In the genomic region with DNA sequence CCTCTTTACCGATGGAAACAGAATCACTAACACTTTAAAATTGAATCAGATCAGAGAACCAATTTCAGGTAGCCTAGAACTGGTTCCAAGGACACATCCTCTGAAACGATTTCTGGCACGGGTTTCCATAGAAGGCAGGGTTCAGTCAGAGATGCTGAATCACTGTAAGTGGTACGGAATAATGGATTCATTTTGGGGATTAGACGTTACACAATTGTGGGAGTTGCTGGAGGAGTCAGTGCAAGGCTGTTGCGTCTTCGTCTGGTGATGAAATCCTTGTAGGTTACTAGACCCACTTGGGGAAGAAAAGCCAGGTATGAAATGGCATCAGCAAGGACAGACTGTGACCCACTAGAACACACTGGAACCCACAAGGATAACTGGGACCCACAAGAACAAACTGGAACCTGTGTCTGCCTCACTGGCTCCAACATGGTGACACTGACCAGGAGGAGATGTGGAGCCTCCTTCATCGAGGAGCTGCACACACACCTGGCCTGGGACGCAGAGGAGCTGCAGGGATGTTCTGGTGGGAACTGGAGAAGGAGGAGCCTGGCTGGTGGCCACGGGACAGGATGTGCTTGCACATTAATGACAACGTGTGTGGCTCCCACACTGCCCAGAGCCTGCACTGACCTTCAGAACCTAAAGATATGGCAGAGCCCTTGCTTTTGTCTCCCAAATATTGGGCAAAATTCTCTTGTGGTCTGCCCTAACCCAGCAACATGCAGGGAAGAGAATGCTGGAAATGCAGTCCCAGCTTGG, we compare ENCODE assay signal across 23 cellular contexts.
"Had no signal": no experiment of that assay in that cellular context is flagged by ENCODE, and none has a peak within 500 bp of the region (broad histone marks: within the 10 kb centered on the region; RNA-seq: fewer than 3 reads in every experiment).

No MANE protein-coding gene starts in this region.

- ATAC-seq: activated CD4-positive, alpha-beta T cell treated with anti-CD3 and anti-CD28 coated beads for 36 hours; activated T-helper 17 cell treated with anti-CD3 and anti-CD28 coated beads, Interleukin-2, amount 50 U/mL, for 72 hours; body of pancreas; gastroesophageal sphincter; natural killer cell; WTC11 had no signal

- FAIRE-seq: TTC549 had no signal

- H3K9me3 ChIP-seq: body of pancreas, colonic mucosa, gastroesophageal sphincter, ovary had no signal

- H3K9me3 Mint-ChIP-seq: activated CD4-positive, alpha-beta memory T cell treated with anti-CD3 and anti-CD28 coated beads for 36 hours; activated naive CD8-positive, alpha-beta T cell treated with anti-CD3 and anti-CD28 coated beads, Interleukin-2, amount 10 ng/mL, durations not matched to agents 7 days and 5 days; activated T-helper 17 cell treated with anti-CD3 and anti-CD28 coated beads, Interleukin-2, amount 50 U/mL, for 72 hours; endodermal cell; natural killer cell; stimulated activated naive CD8-positive, alpha-beta T cell treated with anti-CD3 and anti-CD28 coated beads, Interleukin-15, Interleukin-2, amounts not matched to agents 100 ng/mL and 50 ng/mL, for 24 hours; type B pancreatic cell; WTC11 had no signal

- H3K27me3 Mint-ChIP-seq: type B pancreatic cell had no signal

- H3K27me3 ChIP-seq: body of pancreas, colonic mucosa, gastroesophageal sphincter, ovary had no signal

- H3K4me3 Mint-ChIP-seq: activated CD4-positive, alpha-beta memory T cell treated with anti-CD3 and anti-CD28 coated beads for 36 hours; activated CD4-positive, alpha-beta T cell treated with anti-CD3 and anti-CD28 coated beads for 36 hours; activated naive CD8-positive, alpha-beta T cell treated with anti-CD3 and anti-CD28 coated beads, Interleukin-2, amount 10 ng/mL, durations not matched to agents 7 days and 5 days; activated T-helper 17 cell treated with anti-CD3 and anti-CD28 coated beads, Interleukin-2, amount 50 U/mL, for 72 hours; endodermal cell; natural killer cell; stimulated activated naive CD8-positive, alpha-beta T cell treated with anti-CD3 and anti-CD28 coated beads, Interleukin-15, Interleukin-2, amounts not matched to agents 100 ng/mL and 50 ng/mL, for 24 hours; type B pancreatic cell; WTC11 had no signal

- H3K36me3 Mint-ChIP-seq: activated CD4-positive, alpha-beta memory T cell treated with anti-CD3 and anti-CD28 coated beads for 36 hours; activated naive CD8-positive, alpha-beta T cell treated with anti-CD3 and anti-CD28 coated beads, Interleukin-2, amount 10 ng/mL, durations not matched to agents 7 days and 5 days; natural killer cell; type B pancreatic cell; WTC11 had no signal

- H3K4me1 ChIP-seq: body of pancreas, colonic mucosa had no signal

- H3K36me3 ChIP-seq: colonic mucosa, gastroesophageal sphincter, ovary had no signal

- DNase-seq: activated CD4-positive, alpha-beta memory T cell treated with anti-CD3 and anti-CD28 coated beads for 36 hours; activated CD4-positive, alpha-beta T cell treated with anti-CD3 and anti-CD28 coated beads for 36 hours; activated naive CD4-positive, alpha-beta T cell; activated naive CD8-positive, alpha-beta T cell treated with anti-CD3 and anti-CD28 coated beads, Interleukin-2, amount 10 ng/mL, durations not matched to agents 7 days and 5 days; activated T-cell treated with anti-CD3 and anti-CD28 coated beads for 4 hours; body of pancreas; central memory CD4-positive, alpha-beta T cell; colonic mucosa; endodermal cell; left colon; natural killer cell; ovary; stimulated activated CD4-positive, alpha-beta T cell treated with anti-CD3 and anti-CD28 coated beads, Interleukin-12 subunit alpha, Interleukin-12 subunit beta, amount 100 ng/mL, for 4 hours; stimulated activated CD4-positive, alpha-beta T cell treated with anti-CD3 and anti-CD28 coated beads, Interleukin-2, amount 100 ng/mL, for 24 hours; SW 1271; T-helper 2 cell had no signal

- H3K4me3 ChIP-seq: body of pancreas, colonic mucosa, lung, ovary had no signal

- H3K4me1 Mint-ChIP-seq: activated CD4-positive, alpha-beta T cell treated with anti-CD3 and anti-CD28 coated beads for 36 hours; activated naive CD8-positive, alpha-beta T cell treated with anti-CD3 and anti-CD28 coated beads, Interleukin-2, amount 10 ng/mL, durations not matched to agents 7 days and 5 days; activated T-helper 17 cell treated with anti-CD3 and anti-CD28 coated beads, Interleukin-2, amount 50 U/mL, for 72 hours; endodermal cell; natural killer cell had no signal

- H3K27ac Mint-ChIP-seq: activated CD4-positive, alpha-beta memory T cell treated with anti-CD3 and anti-CD28 coated beads for 36 hours; activated CD4-positive, alpha-beta T cell treated with anti-CD3 and anti-CD28 coated beads for 36 hours; activated naive CD8-positive, alpha-beta T cell treated with anti-CD3 and anti-CD28 coated beads, Interleukin-2, amount 10 ng/mL, durations not matched to agents 7 days and 5 days; activated T-helper 17 cell treated with anti-CD3 and anti-CD28 coated beads, Interleukin-2, amount 50 U/mL, for 72 hours; endodermal cell; natural killer cell; stimulated activated naive CD8-positive, alpha-beta T cell treated with anti-CD3 and anti-CD28 coated beads, Interleukin-15, Interleukin-2, amounts not matched to agents 100 ng/mL and 50 ng/mL, for 24 hours; type B pancreatic cell; WTC11 had no signal

- H3K27ac ChIP-seq: body of pancreas, colonic mucosa, ovary had no signal
